In genomic region chr11:111531687-111532364, GRCh38 we compare ENCODE assay signal across 9 cellular contexts. TPM values are rescaled to one million over a fixed set of nuclear protein-coding genes. Genes with fewer than 3 reads are reported as not detected.
DNase-seq lines count a peak whose midpoint lies in the region; ATAC-seq and TF ChIP-seq lines count a peak whose summit lies in the region.
"Had no signal": no experiment of that assay in that cellular context is flagged by ENCODE, and none has a peak within 500 bp of the region (broad histone marks: within the 10 kb centered on the region; RNA-seq: fewer than 3 reads in every experiment).

No MANE protein-coding gene starts in this region.

- no peaks in the 10 kb centered on the region for H3K4me1 ChIP-seq in vagina
- H3K4me1 ChIP-seq in gastrocnemius medialis: no peaks in the 10 kb centered on the region
- H3K4me1 ChIP-seq: BLaER1 had no signal

- TF ChIP-seq POLR2A in vagina (IDR thresholded peaks at IDR 0.05): no peak
- no peak for TF ChIP-seq POLR2A in gastrocnemius medialis (IDR thresholded peaks at IDR 0.05)

- no peak overlapping the region for H3K4me3 ChIP-seq in vagina
- no peak overlapping the region for H3K4me3 ChIP-seq in gastrocnemius medialis
- H3K4me3 ChIP-seq: BLaER1 had no signal

- H3K27me3 ChIP-seq in vagina: no peaks in the 10 kb centered on the region
- no peaks in the 10 kb centered on the region for H3K27me3 ChIP-seq in gastrocnemius medialis
- H3K27me3 ChIP-seq: BLaER1 had no signal

- H3K27ac ChIP-seq in vagina (no peak overlapping the region), gastrocnemius medialis (no peak overlapping the region)
- H3K27ac ChIP-seq: BLaER1 had no signal

- no peaks in the 10 kb centered on the region for H3K36me3 ChIP-seq in vagina
- no peaks in the 10 kb centered on the region for H3K36me3 ChIP-seq in gastrocnemius medialis
- H3K36me3 ChIP-seq: BLaER1 had no signal

- peak; percentile 36 to 51 for DNase-seq in activated CD4-positive, alpha-beta T cell treated with anti-CD3 and anti-CD28 coated beads for 24 hours (ENCODE audit: low read depth in 2 of 2)
- DNase-seq in activated CD4-positive, alpha-beta T cell treated with anti-CD3 and anti-CD28 coated beads, Interleukin-2, amount 50 U/mL, for 1 hour: no peak
- DNase-seq in HT-29 (ENCODE audit: low spot score) (peak; percentile 28), fibroblast of peridontal ligament (ENCODE audit: extremely low read depth) (peak; percentile 93), vagina (ENCODE audit: extremely low spot score in 2 of 2) (no peak), gastrocnemius medialis (no peak)
- peak; percentile 84 for DNase-seq in activated CD4-positive, alpha-beta T cell treated with anti-CD3 and anti-CD28 coated beads for 48 hours
- DNase-seq in stimulated activated naive CD8-positive, alpha-beta T cell treated with anti-CD3 and anti-CD28 coated beads, Interleukin-15, Interleukin-2, amounts not matched to agents 100 U/mL and 50 U/mL, for 24 hours: peak; percentile 76

- H3K9me3 ChIP-seq in vagina: no peaks in the 10 kb centered on the region
- no peaks in the 10 kb centered on the region for H3K9me3 ChIP-seq in gastrocnemius medialis
- H3K9me3 ChIP-seq: BLaER1 had no signal

- ATAC-seq in stimulated activated naive CD8-positive, alpha-beta T cell treated with anti-CD3 and anti-CD28 coated beads, Interleukin-15, Interleukin-2, amounts not matched to agents 100 U/mL and 50 U/mL, for 24 hours: peak; percentile 99
- no peak for ATAC-seq in gastrocnemius medialis

- intact Hi-C loops in vagina (cut with DNase I): no loop called here
- intact Hi-C loops in gastrocnemius medialis (cut with DNase I; ENCODE audit: low total_unique reads): no loop called here

- in situ Hi-C loops in gastrocnemius medialis (cut with MboI; ENCODE audit: low sequenced_read_pairs in 4 of 4): no loop called here

- no peak for TF ChIP-seq CTCF in vagina (IDR thresholded peaks at IDR 0.05)
- TF ChIP-seq CTCF in gastrocnemius medialis (IDR thresholded peaks at IDR 0.05 in 4 of 5, conservative IDR thresholded peaks at IDR 0.05 in 1 of 5): no peak

RNA-seq across cellular contexts. Expression of gene LAYN, which starts 8.7 kb away (rescaled TPM):
- not detected in 2 replicates for total RNA-seq in HT-29 (2014; rRNA removed; shearing (Covaris generic))
- total RNA-seq in vagina: 22.3 TPM
- total RNA-seq in gastrocnemius medialis: 1 to 10 TPM in 1 of 4 donors, under 1 TPM in 2, not detected in 1; 0.46 to 3.7 (median 0.72) TPM

RNA-seq across cellular contexts. Expression of gene HOATZ, which starts 17.2 kb away (rescaled TPM):
- total RNA-seq in HT-29 (2014; rRNA removed; shearing (Covaris generic)): not detected in 2 replicates
- not detected for total RNA-seq in vagina
- not detected for total RNA-seq in gastrocnemius medialis

RNA-seq across cellular contexts. Expression of gene BTG4, which starts 19.6 kb away (rescaled TPM):
- not detected in 2 replicates for total RNA-seq in HT-29 (2014; rRNA removed; shearing (Covaris generic))
- total RNA-seq in vagina: not detected
- not detected for total RNA-seq in gastrocnemius medialis

Comparison
In these comparisons a context has a peak if more than half of its experiments do, and no peak if none do; other contexts are left out.
1. DNase-seq: peak in activated CD4-positive, alpha-beta T cell treated with anti-CD3 and anti-CD28 coated beads for 24 hours (2 of 2), HT-29 (single experiment), activated CD4-positive, alpha-beta T cell treated with anti-CD3 and anti-CD28 coated beads for 48 hours (single experiment), fibroblast of peridontal ligament (single experiment) and stimulated activated naive CD8-positive, alpha-beta T cell treated with anti-CD3 and anti-CD28 coated beads, Interleukin-15, Interleukin-2, amounts not matched to agents 100 U/mL and 50 U/mL, for 24 hours (single experiment); none in activated CD4-positive, alpha-beta T cell treated with anti-CD3 and anti-CD28 coated beads, Interleukin-2, amount 50 U/mL, for 1 hour (single experiment), vagina (0 of 2) and gastrocnemius medialis (0 of 2).